Comparison of ENCODE assay signal across 1 cellular context in the genomic region with DNA sequence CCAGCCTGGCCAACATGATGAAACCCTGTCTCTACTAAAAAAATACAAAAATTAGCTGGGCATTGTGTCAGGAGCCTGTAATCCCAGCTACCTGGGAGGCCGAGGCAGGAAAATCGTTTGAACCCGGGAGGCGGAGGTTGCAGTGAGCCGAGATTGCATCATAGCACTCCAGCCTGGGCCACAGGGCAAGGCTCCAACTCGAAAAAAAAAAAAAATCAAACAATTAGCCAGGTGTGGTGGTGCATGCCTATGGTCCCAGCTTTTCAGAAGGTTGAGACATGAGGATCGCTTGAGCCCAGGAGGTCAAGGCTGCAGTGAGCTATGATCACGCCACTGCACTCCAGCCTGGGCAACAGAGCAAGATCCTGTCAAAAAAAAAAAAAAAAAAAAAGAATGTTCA.
A peak's percentile ranks its signal among the peaks of the same experiment; 100 is the strongest.
TF ChIP-seq lines count a peak whose summit lies in the region.

No MANE protein-coding gene starts in this region.

TF ChIP-seq in liver, 16 proteins besides CTCF, POLR2A, EP300 and RAD21 (continued from another document):
- TF ChIP-seq, protein P1, sequence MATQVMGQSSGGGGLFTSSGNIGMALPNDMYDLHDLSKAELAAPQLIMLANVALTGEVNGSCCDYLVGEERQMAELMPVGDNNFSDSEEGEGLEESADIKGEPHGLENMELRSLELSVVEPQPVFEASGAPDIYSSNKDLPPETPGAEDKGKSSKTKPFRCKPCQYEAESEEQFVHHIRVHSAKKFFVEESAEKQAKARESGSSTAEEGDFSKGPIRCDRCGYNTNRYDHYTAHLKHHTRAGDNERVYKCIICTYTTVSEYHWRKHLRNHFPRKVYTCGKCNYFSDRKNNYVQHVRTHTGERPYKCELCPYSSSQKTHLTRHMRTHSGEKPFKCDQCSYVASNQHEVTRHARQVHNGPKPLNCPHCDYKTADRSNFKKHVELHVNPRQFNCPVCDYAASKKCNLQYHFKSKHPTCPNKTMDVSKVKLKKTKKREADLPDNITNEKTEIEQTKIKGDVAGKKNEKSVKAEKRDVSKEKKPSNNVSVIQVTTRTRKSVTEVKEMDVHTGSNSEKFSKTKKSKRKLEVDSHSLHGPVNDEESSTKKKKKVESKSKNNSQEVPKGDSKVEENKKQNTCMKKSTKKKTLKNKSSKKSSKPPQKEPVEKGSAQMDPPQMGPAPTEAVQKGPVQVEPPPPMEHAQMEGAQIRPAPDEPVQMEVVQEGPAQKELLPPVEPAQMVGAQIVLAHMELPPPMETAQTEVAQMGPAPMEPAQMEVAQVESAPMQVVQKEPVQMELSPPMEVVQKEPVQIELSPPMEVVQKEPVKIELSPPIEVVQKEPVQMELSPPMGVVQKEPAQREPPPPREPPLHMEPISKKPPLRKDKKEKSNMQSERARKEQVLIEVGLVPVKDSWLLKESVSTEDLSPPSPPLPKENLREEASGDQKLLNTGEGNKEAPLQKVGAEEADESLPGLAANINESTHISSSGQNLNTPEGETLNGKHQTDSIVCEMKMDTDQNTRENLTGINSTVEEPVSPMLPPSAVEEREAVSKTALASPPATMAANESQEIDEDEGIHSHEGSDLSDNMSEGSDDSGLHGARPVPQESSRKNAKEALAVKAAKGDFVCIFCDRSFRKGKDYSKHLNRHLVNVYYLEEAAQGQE (IDR thresholded peaks at IDR 0.05), result peak; percentile 40
- peak; percentile 58 to 79 for TF ChIP-seq RXRA (IDR thresholded peaks at IDR 0.05)
- peak; percentile 8 for TF ChIP-seq HNF4G (IDR thresholded peaks at IDR 0.05)
- peak in 1 of 2 donors; percentile 34 for TF ChIP-seq GABPA (IDR thresholded peaks at IDR 0.05 in 1 of 2, conservative IDR thresholded peaks at IDR 0.05 in 1 of 2)
- peak; percentile 40 for TF ChIP-seq YY1 (IDR thresholded peaks at IDR 0.05)
- peak; percentile 33 for TF ChIP-seq MAX (IDR thresholded peaks at IDR 0.05)
- peak; percentile 60 to 72 for TF ChIP-seq HNF4A (conservative IDR thresholded peaks at IDR 0.05)
